Comparison of ENCODE assay signal across 28 cellular contexts in genomic region chr20:61634376-61634775, GRCh38.
"Had no signal": no experiment of that assay in that cellular context is flagged by ENCODE, and none has a peak within 500 bp of the region (broad histone marks: within the 10 kb centered on the region; RNA-seq: fewer than 3 reads in every experiment).

No MANE protein-coding gene starts in this region.

- H3K4me3 ChIP-seq: stomach, suprapubic skin, testis, thoracic aorta, thyroid gland, tibial artery, tibial nerve, transverse colon, upper lobe of left lung, upper lobe of right lung, uterus, vagina had no signal

- H3K27me3 ChIP-seq: testis, thyroid gland, tibial nerve, upper lobe of left lung, uterus, vagina had no signal

- H3K27ac Mint-ChIP-seq: stimulated activated effector memory CD8-positive, alpha-beta T cell treated with anti-CD3 and anti-CD28 coated beads, Interleukin-12 subunit alpha, Interleukin-12 subunit beta, amount 100 ng/mL, for 72 hours; stimulated activated memory B cell treated with anti-CD40 and anti-IgM and Interleukin-4, amounts not matched to agents 10 μg/mL and 1 μg/mL and 100 μg/mL, for 72 hours; stimulated activated naive B cell treated with anti-CD40 and anti-IgM and Interleukin-4, amounts not matched to agents 10 μg/mL and 1 μg/mL and 100 μg/mL, for 72 hours; stimulated activated naive CD8-positive, alpha-beta T cell treated with anti-CD3 and anti-CD28 coated beads, Interleukin-15, Interleukin-2, amounts not matched to agents 100 ng/mL and 50 ng/mL, for 24 hours; type B pancreatic cell had no signal

- H3K36me3 Mint-ChIP-seq: stimulated activated effector memory CD8-positive, alpha-beta T cell treated with anti-CD3 and anti-CD28 coated beads, Interleukin-12 subunit alpha, Interleukin-12 subunit beta, amount 100 ng/mL, for 72 hours; stimulated activated memory B cell treated with anti-CD40 and anti-IgM and Interleukin-4, amounts not matched to agents 10 μg/mL and 1 μg/mL and 100 μg/mL, for 72 hours; stimulated activated naive B cell treated with anti-CD40 and anti-IgM and Interleukin-4, amounts not matched to agents 10 μg/mL and 1 μg/mL and 100 μg/mL, for 72 hours; type B pancreatic cell had no signal

- H3K27me3 Mint-ChIP-seq: stimulated activated memory B cell treated with anti-CD40 and anti-IgM and Interleukin-4, amounts not matched to agents 10 μg/mL and 1 μg/mL and 100 μg/mL, for 72 hours; stimulated activated naive B cell treated with anti-CD40 and anti-IgM and Interleukin-4, amounts not matched to agents 10 μg/mL and 1 μg/mL and 100 μg/mL, for 72 hours; stimulated activated naive CD8-positive, alpha-beta T cell treated with anti-CD3 and anti-CD28 coated beads, Interleukin-15, Interleukin-2, amounts not matched to agents 100 ng/mL and 50 ng/mL, for 24 hours had no signal

- H3K27ac ChIP-seq: stomach, suprapubic skin, testis, thoracic aorta, thyroid gland, tibial artery, tibial nerve, transverse colon, upper lobe of left lung, upper lobe of right lung, uterus, vagina had no signal

- ATAC-seq: stimulated activated effector memory CD8-positive, alpha-beta T cell treated with anti-CD3 and anti-CD28 coated beads, Interleukin-12 subunit alpha, Interleukin-12 subunit beta, amount 100 ng/mL, for 72 hours; stimulated activated memory B cell treated with anti-CD40 and anti-IgM and Interleukin-4, amounts not matched to agents 10 μg/mL and 1 μg/mL and 100 μg/mL, for 72 hours; stimulated activated naive B cell treated with anti-CD40 and anti-IgM and Interleukin-4, amounts not matched to agents 10 μg/mL and 1 μg/mL and 100 μg/mL, for 72 hours; stimulated activated naive CD8-positive, alpha-beta T cell treated with anti-CD3 and anti-CD28 coated beads, Interleukin-15, amount 100 ng/mL, for 72 hours; stimulated activated naive CD8-positive, alpha-beta T cell treated with anti-CD3 and anti-CD28 coated beads, Interleukin-15, Interleukin-2, amounts not matched to agents 100 U/mL and 50 U/mL, for 24 hours; upper lobe of right lung had no signal

- DNase-seq: stimulated activated CD4-positive, alpha-beta T cell treated with anti-CD3 and anti-CD28 coated beads, Interleukin-2, amount 100 ng/mL, for 48 hours; stimulated activated CD4-positive, alpha-beta T cell treated with anti-CD3 and anti-CD28 coated beads, Interleukin-4, amount 100 ng/mL, for 1 hour; stimulated activated CD4-positive, alpha-beta T cell treated with anti-CD3 and anti-CD28 coated beads, Interleukin-4, amount 100 ng/mL, for 24 hours; stimulated activated CD4-positive, alpha-beta T cell treated with anti-CD3 and anti-CD28 coated beads, Interleukin-4, amount 100 ng/mL, for 4 hours; stimulated activated CD8-positive, alpha-beta memory T cell treated with anti-CD3 and anti-CD28 coated beads, Interleukin-4, amount 100 ng/mL, for 48 hours; stimulated activated naive B cell treated with anti-CD40 and anti-IgM and Interleukin-4, amounts not matched to agents 10 μg/mL and 1 μg/mL and 100 μg/mL, for 72 hours; stimulated activated naive CD4-positive, alpha-beta T cell; stimulated activated naive CD4-positive, alpha-beta T cell treated with Interleukin-2 at 50 U/mL for 16 hours; stimulated activated naive CD8-positive, alpha-beta T cell treated with anti-CD3 and anti-CD28 coated beads, Interleukin-15, amount 100 ng/mL, for 72 hours; stimulated activated naive CD8-positive, alpha-beta T cell treated with anti-CD3 and anti-CD28 coated beads, Interleukin-15, Interleukin-2, amounts not matched to agents 100 U/mL and 50 U/mL, for 24 hours; stomach; substantia nigra; testis; thyroid gland; tibial artery; transverse colon; trophoblast cell; upper lobe of left lung; upper lobe of right lung; uterus had no signal

- H3K4me3 Mint-ChIP-seq: stimulated activated effector memory CD8-positive, alpha-beta T cell treated with anti-CD3 and anti-CD28 coated beads, Interleukin-12 subunit alpha, Interleukin-12 subunit beta, amount 100 ng/mL, for 72 hours; stimulated activated memory B cell treated with anti-CD40 and anti-IgM and Interleukin-4, amounts not matched to agents 10 μg/mL and 1 μg/mL and 100 μg/mL, for 72 hours; stimulated activated naive B cell treated with anti-CD40 and anti-IgM and Interleukin-4, amounts not matched to agents 10 μg/mL and 1 μg/mL and 100 μg/mL, for 72 hours; stimulated activated naive CD8-positive, alpha-beta T cell treated with anti-CD3 and anti-CD28 coated beads, Interleukin-15, amount 100 ng/mL, for 72 hours; stimulated activated naive CD8-positive, alpha-beta T cell treated with anti-CD3 and anti-CD28 coated beads, Interleukin-15, Interleukin-2, amounts not matched to agents 100 ng/mL and 50 ng/mL, for 24 hours; type B pancreatic cell had no signal

- H3K4me1 Mint-ChIP-seq: stimulated activated effector memory CD8-positive, alpha-beta T cell treated with anti-CD3 and anti-CD28 coated beads, Interleukin-12 subunit alpha, Interleukin-12 subunit beta, amount 100 ng/mL, for 72 hours; stimulated activated memory B cell treated with anti-CD40 and anti-IgM and Interleukin-4, amounts not matched to agents 10 μg/mL and 1 μg/mL and 100 μg/mL, for 72 hours; stimulated activated naive B cell treated with anti-CD40 and anti-IgM and Interleukin-4, amounts not matched to agents 10 μg/mL and 1 μg/mL and 100 μg/mL, for 72 hours; stimulated activated naive CD8-positive, alpha-beta T cell treated with anti-CD3 and anti-CD28 coated beads, Interleukin-15, amount 100 ng/mL, for 72 hours had no signal

- H3K36me3 ChIP-seq: stomach, suprapubic skin, thoracic aorta, thyroid gland, tibial artery, tibial nerve, transverse colon, upper lobe of left lung, upper lobe of right lung, uterus, vagina had no signal

- H3K9me3 Mint-ChIP-seq: stimulated activated naive CD8-positive, alpha-beta T cell treated with anti-CD3 and anti-CD28 coated beads, Interleukin-15, Interleukin-2, amounts not matched to agents 100 ng/mL and 50 ng/mL, for 24 hours; type B pancreatic cell had no signal

- H3K9me3 ChIP-seq: suprapubic skin, testis, thoracic aorta, thyroid gland, tibial artery, tibial nerve, transverse colon, upper lobe of left lung, upper lobe of right lung, uterus, vagina had no signal

- H3K4me1 ChIP-seq: stomach, thyroid gland, tibial artery, tibial nerve, transverse colon, upper lobe of left lung, upper lobe of right lung, uterus, vagina had no signal
